Comparison of ENCODE assay signal across 24 cellular contexts in the genomic region with DNA sequence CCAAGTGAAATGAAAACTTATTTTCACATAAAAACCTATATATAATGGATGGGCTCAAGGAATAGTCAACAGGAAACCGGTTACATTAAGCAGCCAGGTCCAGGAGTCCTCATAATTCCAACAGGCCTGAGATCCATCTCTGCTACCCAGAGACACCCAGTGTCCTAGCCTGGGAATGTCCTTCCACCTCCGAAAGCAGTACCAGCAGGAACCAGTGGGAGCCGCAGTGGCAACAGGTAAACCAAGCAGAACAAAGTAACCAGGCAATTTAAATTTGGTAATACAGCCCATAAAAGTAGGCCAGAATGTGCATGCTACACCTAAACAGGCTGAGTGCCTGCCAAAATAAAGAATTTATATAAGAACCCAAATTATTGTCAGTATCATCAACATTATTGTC.
DNase-seq lines count a peak whose midpoint lies in the region; ATAC-seq, FAIRE-seq and TF ChIP-seq lines count a peak whose summit lies in the region.
"Had no signal": no experiment of that assay in that cellular context is flagged by ENCODE, and none has a peak within 500 bp of the region (broad histone marks: within the 10 kb centered on the region; RNA-seq: fewer than 3 reads in every experiment).

No MANE protein-coding gene starts in this region.

- CTCF ChIA-PET in Panc1 (lab: Charles Lee) = no interaction called here

- no peak overlapping the region for H3K4me2 ChIP-seq in hepatocyte
- H3K4me2 ChIP-seq: BLaER1 treated with 17β-estradiol and CSF1 and Interleukin-3, amounts not matched to agents 10 nM and 100 nM had no signal

- no peak overlapping the region for H3K4me3 Mint-ChIP-seq in glutamatergic neuron (ENCODE audit: unreplicated experiment)
- H3K4me3 Mint-ChIP-seq: activated B cell treated with CpG ODN at 0.5 μM for 24 hours; activated CD8-positive, alpha-beta T cell treated with anti-CD3 and anti-CD28 coated beads, Interleukin-2, amount 10 ng/mL, durations not matched to agents 7 days and 5 days; T-helper 1 cell treated with Interleukin-12 subunit alpha and Interleukin-12 subunit beta and Interleukin-4 antibody, amounts not matched to agents 30 μg/mL and 1 μg/mL, for 36 hours had no signal

- intact Hi-C loops in Panc1 (cut with micrococcal nuclease; ENCODE audit: unreplicated experiment) = no loop called here

- H3K4me3 ChIP-seq in Panc1 (ENCODE audit: low read depth in 2 of 2, low read length in 2 of 2) (no peak overlapping the region), hepatocyte (no peak overlapping the region)
- H3K4me3 ChIP-seq: BLaER1 treated with 17β-estradiol and CSF1 and Interleukin-3, amounts not matched to agents 10 nM and 100 nM; thyroid gland had no signal

- in situ Hi-C loops in Panc1 (cut with HindIII; ENCODE audit: low pct_unique_long_range_greater_than_20kb, low sequenced_read_pairs) = no loop called here

- TF ChIP-seq CTCF in Panc1 (IDR thresholded peaks at IDR 0.05) = 0 out of 2 replicates have a peak, but pooled peaks have one; percentile 7
- TF ChIP-seq CTCF in hepatocyte (IDR thresholded peaks at IDR 0.05; ENCODE audit: poor library complexity) = no peak
- no peak for TF ChIP-seq CTCF in glutamatergic neuron (IDR thresholded peaks at IDR 0.05; ENCODE audit: partially characterized antibody, unreplicated experiment)

- no peaks in the 10 kb centered on the region for H3K4me1 Mint-ChIP-seq in glutamatergic neuron (ENCODE audit: low read depth, unreplicated experiment)
- H3K4me1 Mint-ChIP-seq: activated B cell treated with CpG ODN at 0.5 μM for 24 hours had no signal

- H3K27ac ChIP-seq in Panc1 (ENCODE audit: low read length) = no peak overlapping the region
- H3K27ac ChIP-seq in hepatocyte = no peak overlapping the region
- H3K27ac ChIP-seq: BLaER1 treated with 17β-estradiol and CSF1 and Interleukin-3, amounts not matched to agents 10 nM and 100 nM; thyroid gland had no signal

- no peaks in the 10 kb centered on the region for H3K9me3 Mint-ChIP-seq in glutamatergic neuron (ENCODE audit: unreplicated experiment)
- H3K9me3 Mint-ChIP-seq: activated B cell treated with CpG ODN at 0.5 μM for 24 hours had no signal

- no peaks in the 10 kb centered on the region for H3K9me2 ChIP-seq in hepatocyte (replicated peaks; ENCODE audit: insufficient read depth)

- 83% methylated on average over 3 of the region's 3 CpGs for WGBS in hepatocyte (ENCODE audit: low lambda C conversion rate, missing lambda C conversion rate)

- no peaks in the 10 kb centered on the region for H3K27me3 ChIP-seq in Panc1 (ENCODE audit: control insufficient read depth, insufficient read depth, low read length)
- H3K27me3 ChIP-seq in hepatocyte = no peaks in the 10 kb centered on the region
- H3K27me3 ChIP-seq: BLaER1 treated with 17β-estradiol and CSF1 and Interleukin-3, amounts not matched to agents 10 nM and 100 nM; thyroid gland had no signal

- POLR2A ChIA-PET in Panc1 (lab: Charles Lee) = no interaction called here

- no peaks in the 10 kb centered on the region for H3K79me2 ChIP-seq in hepatocyte

- no peaks in the 10 kb centered on the region for H3K36me3 Mint-ChIP-seq in glutamatergic neuron (ENCODE audit: unreplicated experiment)
- H3K36me3 Mint-ChIP-seq: activated naive CD4-positive, alpha-beta T cell treated with anti-CD3 and anti-CD28 coated beads, Interleukin-2, amount 50 U/mL, for 72 hours had no signal

- DNase-seq in SIG-M5 treated with dmso at 0.1 percent for 504 hours (lab: John Stamatoyannopoulos, UW; ENCODE audit: unreplicated experiment) = peak; percentile 4
- no peak for DNase-seq in SIG-M5 (lab: John Stamatoyannopoulos, UW)
- DNase-seq in Panc1 (ENCODE audit: low read depth, low spot score) = no peak
- DNase-seq in hepatocyte (ENCODE audit: low spot score) = peak; percentile 12
- DNase-seq in urothelium cell line (ENCODE audit: low spot score) = peak; percentile 2
- no peak for DNase-seq in NCI-H82 treated with DMSO at 0.1 percent for 48 hours (lab: John Stamatoyannopoulos, UW; ENCODE audit: unreplicated experiment)
- no peak for DNase-seq in glutamatergic neuron
- no peak for DNase-seq in NCI-H1930 (lab: John Stamatoyannopoulos, UW)
- DNase-seq: activated B cell treated with CpG ODN at 0.5 μM for 24 hours; activated CD8-positive, alpha-beta T cell treated with anti-CD3 and anti-CD28 coated beads, Interleukin-2, amount 10 ng/mL, durations not matched to agents 7 days and 5 days; activated T-cell treated with anti-CD3 and anti-CD28 coated beads, Interleukin-2, amount 50 U/mL, for 48 hours; hippocampal formation; Kasumi-1; NCI-H1417 treated with DMSO at 0.1 percent for 48 hours; NK-92 treated with Interleukin-12 subunit alpha and Interleukin-12 subunit beta, amount 100 ng/mL, for 24 hours; Right ventricle myocardium superior; stimulated activated naive CD4-positive, alpha-beta T cell; thyroid gland had no signal

- H4K20me1 ChIP-seq in hepatocyte (ENCODE audit: insufficient read depth, poor library complexity, severe bottlenecking) = no peaks in the 10 kb centered on the region
- H4K20me1 ChIP-seq: BLaER1 treated with 17β-estradiol and CSF1 and Interleukin-3, amounts not matched to agents 10 nM and 100 nM had no signal

- no peak overlapping the region for H2AFZ ChIP-seq in hepatocyte

- ATAC-seq in Panc1 = no peak
- ATAC-seq: activated CD8-positive, alpha-beta T cell treated with anti-CD3 and anti-CD28 coated beads, Interleukin-2, amount 10 ng/mL, durations not matched to agents 7 days and 5 days; activated naive CD4-positive, alpha-beta T cell treated with anti-CD3 and anti-CD28 coated beads, Interleukin-2, amount 50 U/mL, for 72 hours; sciatic nerve had no signal

- BruUV-seq in Panc1 (replicated peaks; lab: Mats Ljungman, UMichigan) = no TSS peak

- H3K4me1 ChIP-seq in Panc1 (ENCODE audit: control insufficient read depth, insufficient read depth, low read length) (no peaks in the 10 kb centered on the region), hepatocyte (ENCODE audit: insufficient read depth) (no peaks in the 10 kb centered on the region)
- H3K4me1 ChIP-seq: BLaER1 treated with 17β-estradiol and CSF1 and Interleukin-3, amounts not matched to agents 10 nM and 100 nM; thyroid gland had no signal

- FAIRE-seq in urothelium cell line (lab: Jason Lieb, UNC) = no peak
- FAIRE-seq: colon, H54 had no signal

- no peak overlapping the region for H3K27ac Mint-ChIP-seq in glutamatergic neuron (ENCODE audit: unreplicated experiment)
- H3K27ac Mint-ChIP-seq: activated B cell treated with CpG ODN at 0.5 μM for 24 hours; activated CD8-positive, alpha-beta T cell treated with anti-CD3 and anti-CD28 coated beads, Interleukin-2, amount 10 ng/mL, durations not matched to agents 7 days and 5 days; activated naive CD4-positive, alpha-beta T cell treated with anti-CD3 and anti-CD28 coated beads, Interleukin-2, amount 50 U/mL, for 72 hours; T-helper 1 cell treated with Interleukin-12 subunit alpha and Interleukin-12 subunit beta and Interleukin-4 antibody, amounts not matched to agents 30 μg/mL and 1 μg/mL, for 36 hours had no signal

- H3K9me3 ChIP-seq in Panc1 (ENCODE audit: control insufficient read depth, insufficient read depth, low read depth, low read length) (no peaks in the 10 kb centered on the region), hepatocyte (ENCODE audit: low read depth) (no peaks in the 10 kb centered on the region)
- H3K9me3 ChIP-seq: BLaER1 treated with 17β-estradiol and CSF1 and Interleukin-3, amounts not matched to agents 10 nM and 100 nM; thyroid gland had no signal

- no peaks in the 10 kb centered on the region for H3K36me3 ChIP-seq in Panc1 (ENCODE audit: control insufficient read depth, insufficient read depth, low read length)
- no peaks in the 10 kb centered on the region for H3K36me3 ChIP-seq in hepatocyte (replicated peaks; ENCODE audit: insufficient read depth, low read depth)
- H3K36me3 ChIP-seq: BLaER1 treated with 17β-estradiol and CSF1 and Interleukin-3, amounts not matched to agents 10 nM and 100 nM; thyroid gland had no signal

- H3K27me3 Mint-ChIP-seq in glutamatergic neuron (ENCODE audit: unreplicated experiment) = no peaks in the 10 kb centered on the region
- H3K27me3 Mint-ChIP-seq: activated B cell treated with CpG ODN at 0.5 μM for 24 hours had no signal

Comparison
In these comparisons a context has a peak if more than half of its experiments do, and no peak if none do; other contexts are left out.
1. DNase-seq: peak in SIG-M5 treated with dmso at 0.1 percent for 504 hours (single experiment), hepatocyte (single experiment) and urothelium cell line (single experiment); none in SIG-M5 (single experiment), Panc1 (single experiment), NCI-H82 treated with DMSO at 0.1 percent for 48 hours (single experiment), glutamatergic neuron (single experiment) and NCI-H1930 (0 of 2).